Comparison of ENCODE assay signal across 8 cellular contexts in genomic region chr4:82373816-82374740, GRCh38. TPM values are rescaled to one million over a fixed set of nuclear protein-coding genes. Genes with fewer than 3 reads are reported as not detected.
DNase-seq lines count a peak whose midpoint lies in the region; ATAC-seq, FAIRE-seq and TF ChIP-seq lines count a peak whose summit lies in the region.

A gene with protein sequence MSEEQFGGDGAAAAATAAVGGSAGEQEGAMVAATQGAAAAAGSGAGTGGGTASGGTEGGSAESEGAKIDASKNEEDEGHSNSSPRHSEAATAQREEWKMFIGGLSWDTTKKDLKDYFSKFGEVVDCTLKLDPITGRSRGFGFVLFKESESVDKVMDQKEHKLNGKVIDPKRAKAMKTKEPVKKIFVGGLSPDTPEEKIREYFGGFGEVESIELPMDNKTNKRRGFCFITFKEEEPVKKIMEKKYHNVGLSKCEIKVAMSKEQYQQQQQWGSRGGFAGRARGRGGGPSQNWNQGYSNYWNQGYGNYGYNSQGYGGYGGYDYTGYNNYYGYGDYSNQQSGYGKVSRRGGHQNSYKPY (minus strand): TSS chr4:82373991. CDS start chr4:82373678, 313 bp downstream.

- H3K36me3 Mint-ChIP-seq in chondrocyte (ENCODE audit: low read depth): peaks cover 6% of the 10 kb centered on the region

- peak within 1 kb of the TSS; percentile 92 to 96 for H3K9ac ChIP-seq in kidney (ENCODE audit: low read length in 2 of 2)

- no peaks in the 10 kb centered on the region for H3K9me3 ChIP-seq in kidney (ENCODE audit: control insufficient read depth in 1 of 2, low read length in 2 of 2)

- peak within 1 kb of the TSS; percentile 98 to 99 for H3K4me3 ChIP-seq in kidney (ENCODE audit: low read length in 2 of 2)

- peak; percentile 94 for ATAC-seq in HG03439 (IDR thresholded peaks at IDR 0.05; ENCODE audit: unreplicated experiment)

- TF ChIP-seq CTCF in chondrocyte (IDR thresholded peaks at IDR 0.05): peak; percentile 30
- TF ChIP-seq CTCF in kidney (IDR thresholded peaks at IDR 0.05; ENCODE audit: borderline replicate concordance, extremely low read depth, insufficient read depth): no peak

- no peaks in the 10 kb centered on the region for H3K36me3 ChIP-seq in kidney (ENCODE audit: control insufficient read depth in 1 of 2, insufficient read depth in 2 of 2, low read length in 2 of 2)

- H3K27me3 Mint-ChIP-seq in chondrocyte (ENCODE audit: low read depth): no peaks in the 10 kb centered on the region

- DNase-seq in AML-193 (lab: John Stamatoyannopoulos, UW): peak; percentile 99
- DNase-seq in NCI-H510A treated with DMSO at 0.1 percent for 48 hours (lab: John Stamatoyannopoulos, UW): peak; percentile 98
- DNase-seq in activated CD4-positive, alpha-beta T cell treated with anti-CD3 and anti-CD28 coated beads for 24 hours (ENCODE audit: low read depth in 2 of 2): peak; percentile 85 to 88
- DNase-seq in chondrocyte (ENCODE audit: low spot score): peak; percentile 98
- peak; percentile 100 for DNase-seq in kidney
- peak; percentile 97 for DNase-seq in stimulated activated CD4-positive, alpha-beta T cell treated with anti-CD3 and anti-CD28 coated beads, Interleukin-15, amount 100 ng/mL, for 24 hours

- intact Hi-C loops in kidney (cut with DNase I): loop anchor here (10.0 kb wide), 1 partner anchor 51 kb away; no protein-coding TSS in a partner anchor

- H3K4me1 Mint-ChIP-seq in chondrocyte (ENCODE audit: low read depth): peaks cover 48% of the 10 kb centered on the region

- peak; percentile 96 for TF ChIP-seq POLR2A in GM19193 (IDR thresholded peaks at IDR 0.05; ENCODE audit: extremely low read depth, insufficient read depth, insufficient read length)

- no peaks in the 10 kb centered on the region for H3K9me3 Mint-ChIP-seq in chondrocyte (ENCODE audit: low read depth)

- peak; percentile 90 for FAIRE-seq in kidney (lab: Jason Lieb, UNC)

- peak within 1 kb of the TSS; percentile 100 for H3K27ac Mint-ChIP-seq in chondrocyte (ENCODE audit: unreplicated experiment)

- peaks cover 10 to 11% of the 10 kb centered on the region in 2 donors for H3K4me1 ChIP-seq in kidney (ENCODE audit: control insufficient read depth in 1 of 2, insufficient read depth in 1 of 2, low read depth in 1 of 2, low read length in 2 of 2)

- H3K27ac ChIP-seq in kidney (ENCODE audit: low read depth in 2 of 2, low read length in 2 of 2): peak within 1 kb of the TSS; percentile 99 to 100

- H3K4me3 Mint-ChIP-seq in chondrocyte (ENCODE audit: unreplicated experiment): peak within 1 kb of the TSS; percentile 97

RNA-seq across cellular contexts. Expression of the gene that starts here (rescaled TPM):
- total RNA-seq in chondrocyte: 124 to 177 TPM (median 127 TPM) in 3 replicates
- 177 TPM for total RNA-seq in kidney
- 120 TPM for polyA plus RNA-seq in kidney (ENCODE audit: insufficient read depth, low read depth, low replicate concordance)

Comparison
In these comparisons a context has a peak if more than half of its experiments do, and no peak if none do; other contexts are left out.
1. Peak in every context shown above with its lines: DNase-seq, ATAC-seq, H3K4me3 ChIP-seq and H3K27ac ChIP-seq.